Comparison of ENCODE assay signal across 7 cellular contexts in genomic region chr22:39244496-39245129, GRCh38. TPM values are rescaled to one million over a fixed set of nuclear protein-coding genes. Genes with fewer than 3 reads are reported as not detected.
A peak's percentile ranks its signal among the peaks of the same experiment; 100 is the strongest.
DNase-seq lines count a peak whose midpoint lies in the region; ATAC-seq and TF ChIP-seq lines count a peak whose summit lies in the region.

Gene PDGFB (minus strand): TSS chr22:39244982. CDS start chr22:39243963, 1,019 bp downstream.

- ATAC-seq in memory B cell (ENCODE audit: low read depth) = no peak
- ATAC-seq in HG03457 (IDR thresholded peaks at IDR 0.05; ENCODE audit: unreplicated experiment) = no peak

- H3K4me1 Mint-ChIP-seq in memory B cell = peaks cover 30% of the 10 kb centered on the region

- H3K36me3 ChIP-seq in transverse colon = no peaks in the 10 kb centered on the region

- peaks cover 22 to 54% (median 44%) of the 10 kb centered on the region in 4 donors for H3K4me1 ChIP-seq in transverse colon

- TF ChIP-seq CTCF in transverse colon (IDR thresholded peaks at IDR 0.05) = no peak

- H3K27me3 Mint-ChIP-seq in memory B cell = peaks cover 39% of the 10 kb centered on the region

- H3K27me3 ChIP-seq in transverse colon = peaks cover 81% of the 10 kb centered on the region

- no peaks in the 10 kb centered on the region for H3K36me3 Mint-ChIP-seq in memory B cell

- TF ChIP-seq POLR2A in GM19099 (IDR thresholded peaks at IDR 0.05; ENCODE audit: extremely low read depth, insufficient read length, low read depth) = peak; percentile 28
- peak; percentile 66 for TF ChIP-seq POLR2A in transverse colon (IDR thresholded peaks at IDR 0.05)

- H3K4me3 ChIP-seq in transverse colon = peak within 1 kb of the TSS in 3 of 4 donors; percentile 38 to 54 (median 38)

- 1% methylated on average over 55 of the region's 68 CpGs; no CpG with 5 or more reads in 1 of the 2 donors for WGBS in transverse colon (ENCODE audit: low coverage in 1 of 2), 2 donors

- intact Hi-C loops in transverse colon (cut with DNase I; ENCODE audit: low total_unique reads) = no loop called here

- peak within 1 kb of the TSS; percentile 60 to 77 (median 68) for H3K27ac ChIP-seq in transverse colon

- H3K9me3 Mint-ChIP-seq in memory B cell = no peaks in the 10 kb centered on the region

- no peak within 1 kb of the TSS for H3K27ac Mint-ChIP-seq in memory B cell

- DNase-seq in NCI-H69 (lab: John Stamatoyannopoulos, UW) (peak; percentile 66), dermis blood vessel endothelial cell (peak; percentile 85), memory B cell (ENCODE audit: low spot score in 2 of 2) (no peak), transverse colon (peak; percentile 41), putamen (ENCODE audit: low spot score) (no peak)

- in situ Hi-C loops in transverse colon (cut with MboI; ENCODE audit: low pct_ligation_motif_present in 1 of 4, low pct_unique_long_range_greater_than_20kb in 1 of 4, low sequenced_read_pairs in 3 of 4) = no loop called here

- no peaks in the 10 kb centered on the region for H3K9me3 ChIP-seq in transverse colon

- no peak for TF ChIP-seq EP300 in transverse colon (IDR thresholded peaks at IDR 0.05; ENCODE audit: low read depth)

- peak within 1 kb of the TSS; percentile 69 for H3K4me3 Mint-ChIP-seq in memory B cell

RNA-seq across cellular contexts. Expression of gene PDGFB, which starts in this region (rescaled TPM):
- total RNA-seq in dermis blood vessel endothelial cell = 75.7 and 80.1 TPM in 2 replicates
- 1 to 10 TPM; 2.7 to 7.5 (median 4.0) TPM for total RNA-seq in transverse colon

Comparison
In these comparisons a context has a peak if more than half of its experiments do, and no peak if none do; other contexts are left out.
1. DNase-seq: peak in NCI-H69 (single experiment), dermis blood vessel endothelial cell (single experiment) and transverse colon (single experiment); none in memory B cell (0 of 2) and putamen (single experiment).